Comparison of ENCODE assay signal across 9 cellular contexts in the genomic region with DNA sequence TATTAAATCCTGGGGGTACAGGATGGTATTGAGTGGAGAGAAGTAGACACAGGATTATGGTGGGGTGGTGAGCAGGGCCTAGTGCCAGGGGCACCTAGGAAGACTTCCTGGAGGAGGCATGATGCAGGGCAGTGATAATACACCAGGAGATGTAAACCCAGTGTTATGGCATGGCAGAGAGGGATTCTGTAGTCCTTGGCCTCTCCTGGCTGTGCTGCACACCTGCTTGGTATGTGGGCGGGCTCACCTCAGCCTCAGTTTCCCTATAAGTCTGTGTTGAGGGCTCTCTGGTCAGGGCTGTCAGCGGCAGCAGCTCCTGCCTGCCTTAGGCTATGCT. TPM values are rescaled to one million over a fixed set of nuclear protein-coding genes. Genes with fewer than 3 reads are reported as not detected.
A peak's percentile ranks its signal among the peaks of the same experiment; 100 is the strongest.
DNase-seq lines count a peak whose midpoint lies in the region.
"Had no signal": no experiment of that assay in that cellular context is flagged by ENCODE, and none has a peak within 500 bp of the region (broad histone marks: within the 10 kb centered on the region; RNA-seq: fewer than 3 reads in every experiment).

No MANE protein-coding gene starts in this region.

- peaks cover 4% of the 10 kb centered on the region for H3K36me3 Mint-ChIP-seq in activated naive CD4-positive, alpha-beta T cell treated with anti-CD3 and anti-CD28 coated beads for 36 hours (ENCODE audit: low read depth)
- peaks cover 7% of the 10 kb centered on the region for H3K36me3 Mint-ChIP-seq in activated CD4-positive, alpha-beta memory T cell treated with anti-CD3 and anti-CD28 coated beads for 36 hours

- no peak overlapping the region for H3K27ac Mint-ChIP-seq in activated naive CD4-positive, alpha-beta T cell treated with anti-CD3 and anti-CD28 coated beads for 36 hours
- H3K27ac Mint-ChIP-seq in activated CD4-positive, alpha-beta memory T cell treated with anti-CD3 and anti-CD28 coated beads for 36 hours = no peak overlapping the region

- H3K4me1 Mint-ChIP-seq in activated naive CD4-positive, alpha-beta T cell treated with anti-CD3 and anti-CD28 coated beads for 36 hours (ENCODE audit: low read depth) = peaks cover 39% of the 10 kb centered on the region
- peaks cover 31% of the 10 kb centered on the region for H3K4me1 Mint-ChIP-seq in activated CD4-positive, alpha-beta memory T cell treated with anti-CD3 and anti-CD28 coated beads for 36 hours (ENCODE audit: low read depth)

- intact Hi-C loops in activated naive CD4-positive, alpha-beta T cell treated with anti-CD3 and anti-CD28 coated beads for 36 hours (cut with micrococcal nuclease) = loop anchor here (1.0 kb wide), 1 partner anchor 21 kb away; no protein-coding TSS in a partner anchor
- intact Hi-C loops in activated CD4-positive, alpha-beta memory T cell treated with anti-CD3 and anti-CD28 coated beads for 36 hours (cut with micrococcal nuclease) = no loop called here

- DNase-seq in activated naive CD4-positive, alpha-beta T cell treated with anti-CD3 and anti-CD28 coated beads for 36 hours = no peak
- DNase-seq in activated naive CD4-positive, alpha-beta T cell (lab: John Stamatoyannopoulos, UW) = no peak
- no peak for DNase-seq in activated CD4-positive, alpha-beta memory T cell treated with anti-CD3 and anti-CD28 coated beads for 36 hours
- DNase-seq in substantia nigra (lab: John Stamatoyannopoulos, UW) (peak in 1 of 49 donors; percentile 28), islet precursor cell (no peak), UCSD-AML1 (lab: John Stamatoyannopoulos, UW; ENCODE audit: unreplicated experiment) (no peak), SW 1271 (lab: John Stamatoyannopoulos, UW) (no peak)

- no peaks in the 10 kb centered on the region for H3K27me3 Mint-ChIP-seq in activated naive CD4-positive, alpha-beta T cell treated with anti-CD3 and anti-CD28 coated beads for 36 hours (ENCODE audit: low read depth)
- H3K27me3 Mint-ChIP-seq in activated CD4-positive, alpha-beta memory T cell treated with anti-CD3 and anti-CD28 coated beads for 36 hours = no peaks in the 10 kb centered on the region

- no peaks in the 10 kb centered on the region for H3K27me3 ChIP-seq in layer of hippocampus (ENCODE audit: control insufficient read depth, insufficient read depth, low read length)

- no peaks in the 10 kb centered on the region for H3K9me3 Mint-ChIP-seq in activated naive CD4-positive, alpha-beta T cell treated with anti-CD3 and anti-CD28 coated beads for 36 hours
- no peaks in the 10 kb centered on the region for H3K9me3 Mint-ChIP-seq in activated CD4-positive, alpha-beta memory T cell treated with anti-CD3 and anti-CD28 coated beads for 36 hours

- CTCF ChIA-PET in activated naive CD4-positive, alpha-beta T cell treated with anti-CD3 and anti-CD28 coated beads for 36 hours (lab: Charles Lee) = interaction anchor here (0.5 to 11.2 kb wide), 4 partner anchors 18 to 86 kb away, joined by 3 to 101 read pairs (median 20); no protein-coding TSS in a partner anchor
- CTCF ChIA-PET in activated CD4-positive, alpha-beta memory T cell treated with anti-CD3 and anti-CD28 coated beads for 36 hours (lab: Charles Lee) = interaction anchor here (1.0 to 14.0 kb wide), 8 partner anchors 11 to 53 kb away, joined by 3 to 184 read pairs (median 6); a partner anchor contains a TSS

- H3K27ac ChIP-seq in layer of hippocampus (ENCODE audit: low read depth, low read length) = peak overlapping the region; percentile 66
- peak overlapping the region; percentile 67 for H3K27ac ChIP-seq in substantia nigra (ENCODE audit: low read depth, low read length, poor library complexity, severe bottlenecking)
- H3K27ac ChIP-seq: VCaP had no signal

- POLR2A ChIA-PET in activated CD4-positive, alpha-beta memory T cell treated with anti-CD3 and anti-CD28 coated beads for 36 hours (lab: Charles Lee) = interaction anchor here (1.1 to 1.9 kb wide), 2 partner anchors 11 to 15 kb away, joined by 3 to 9 read pairs; a partner anchor contains a TSS

- H3K4me3 Mint-ChIP-seq in activated naive CD4-positive, alpha-beta T cell treated with anti-CD3 and anti-CD28 coated beads for 36 hours = peak overlapping the region; percentile 84
- peak overlapping the region; percentile 17 for H3K4me3 Mint-ChIP-seq in activated CD4-positive, alpha-beta memory T cell treated with anti-CD3 and anti-CD28 coated beads for 36 hours

RNA-seq across cellular contexts. Expression of a gene that starts 2.2 kb away (rescaled TPM):
- total RNA-seq in activated naive CD4-positive, alpha-beta T cell treated with anti-CD3 and anti-CD28 coated beads for 36 hours = 10 to 100 TPM; 17.4 to 19.2 TPM
- 10 to 100 TPM; 21.9 to 22.9 TPM for total RNA-seq in activated CD4-positive, alpha-beta memory T cell treated with anti-CD3 and anti-CD28 coated beads for 36 hours

RNA-seq across cellular contexts. Expression of a gene that starts 14.8 kb away (rescaled TPM):
- 10 to 100 TPM; 62.7 to 70.2 TPM for total RNA-seq in activated naive CD4-positive, alpha-beta T cell treated with anti-CD3 and anti-CD28 coated beads for 36 hours
- 100 to 1,000 TPM; 816 to 833 TPM for total RNA-seq in activated CD4-positive, alpha-beta memory T cell treated with anti-CD3 and anti-CD28 coated beads for 36 hours

RNA-seq across cellular contexts. Expression of a gene that starts 21.2 kb away (rescaled TPM):
- total RNA-seq in activated naive CD4-positive, alpha-beta T cell treated with anti-CD3 and anti-CD28 coated beads for 36 hours = 10 to 100 TPM; 45.9 to 51.0 TPM
- 100 to 1,000 TPM in 1 of 2 experiments, 10 to 100 TPM in 1; 97.6 to 102 TPM for total RNA-seq in activated CD4-positive, alpha-beta memory T cell treated with anti-CD3 and anti-CD28 coated beads for 36 hours

RNA-seq across cellular contexts. Expression of a gene that starts 25.5 kb away (rescaled TPM):
- total RNA-seq in activated naive CD4-positive, alpha-beta T cell treated with anti-CD3 and anti-CD28 coated beads for 36 hours = 10 to 100 TPM; 26.7 to 30.4 TPM
- total RNA-seq in activated CD4-positive, alpha-beta memory T cell treated with anti-CD3 and anti-CD28 coated beads for 36 hours = 10 to 100 TPM; 32.5 to 33.3 TPM

RNA-seq across cellular contexts. Expression of a gene that starts 36.2 kb away (rescaled TPM):
- total RNA-seq in activated naive CD4-positive, alpha-beta T cell treated with anti-CD3 and anti-CD28 coated beads for 36 hours = 10 to 100 TPM; 17.5 to 18.8 TPM
- total RNA-seq in activated CD4-positive, alpha-beta memory T cell treated with anti-CD3 and anti-CD28 coated beads for 36 hours = 10 to 100 TPM; 25.0 to 26.8 TPM

Comparison
In these comparisons a context has a peak if more than half of its experiments do, and no peak if none do; other contexts are left out.
1. RNA of a gene that starts 14.8 kb away (total RNA-seq): 816 to 833 TPM in activated CD4-positive, alpha-beta memory T cell treated with anti-CD3 and anti-CD28 coated beads for 36 hours; 62.7 to 70.2 TPM in activated naive CD4-positive, alpha-beta T cell treated with anti-CD3 and anti-CD28 coated beads for 36 hours; every median in the first group is over 10 times any median in the second.